24 cellular contexts compared by ENCODE assay signal in genomic region chr9:5448461-5448860, GRCh38. TPM values are rescaled to one million over a fixed set of nuclear protein-coding genes. Genes with fewer than 3 reads are reported as not detected.
DNase-seq lines count a peak whose midpoint lies in the region; ATAC-seq and TF ChIP-seq lines count a peak whose summit lies in the region.
"Had no signal": no experiment of that assay in that cellular context is flagged by ENCODE, and none has a peak within 500 bp of the region (broad histone marks: within the 10 kb centered on the region; RNA-seq: fewer than 3 reads in every experiment).

No MANE protein-coding gene starts in this region.

- DNase-seq in T-helper 1 cell (no peak), RKO (ENCODE audit: low spot score) (peak; percentile 26), dermis blood vessel endothelial cell (no peak), CD1c-positive myeloid dendritic cell (ENCODE audit: extremely low spot score) (no peak)
- DNase-seq in CD8-positive, alpha-beta T cell, result no peak
- DNase-seq in effector memory CD8-positive, alpha-beta T cell, result no peak
- DNase-seq: 8988T; activated gamma-delta T cell; central memory CD4-positive, alpha-beta T cell; erythroblast; foreskin keratinocyte; islet precursor cell; MM.1S; NCI-H146; NCI-H2171 treated with DMSO at 0.1 percent for 48 hours; NCI-H774; SJCRH30; stimulated activated CD4-positive, alpha-beta T cell treated with anti-CD3 and anti-CD28 coated beads, Interleukin-4, amount 100 ng/mL, for 24 hours had no signal

- no peak for TF ChIP-seq CTCF in CD8-positive, alpha-beta T cell (IDR thresholded peaks at IDR 0.05)

- POLR2A ChIA-PET in CD8-positive, alpha-beta T cell (lab: Charles Lee), result interaction anchor here (1.6 to 3.6 kb wide), 2 partner anchors 11 to 14 kb away, joined by 3 to 35 read pairs; partner anchors contain the start of gene PLGRKT

- H3K9me3 ChIP-seq in CD8-positive, alpha-beta T cell (ENCODE audit: low read length), result no peaks in the 10 kb centered on the region
- H3K9me3 ChIP-seq: ascending aorta, SJCRH30 had no signal

- no peak overlapping the region for H3K4me3 ChIP-seq in CD8-positive, alpha-beta T cell (ENCODE audit: low read depth, low read length)
- H3K4me3 ChIP-seq: GM23338, lung, SJCRH30 had no signal

- peaks cover 17% of the 10 kb centered on the region for H3K4me1 ChIP-seq in CD8-positive, alpha-beta T cell (ENCODE audit: insufficient read depth, low read length)
- H3K4me1 ChIP-seq: SJCRH30 had no signal

- no peaks in the 10 kb centered on the region for H3K27me3 Mint-ChIP-seq in T-helper 1 cell treated with Interleukin-12 subunit alpha and Interleukin-12 subunit beta and Interleukin-4 antibody, amounts not matched to agents 30 μg/mL and 1 μg/mL, for 36 hours (ENCODE audit: low read depth)
- no peaks in the 10 kb centered on the region for H3K27me3 Mint-ChIP-seq in CD8-positive, alpha-beta T cell (ENCODE audit: low read depth)
- H3K27me3 Mint-ChIP-seq in effector memory CD8-positive, alpha-beta T cell, result no peaks in the 10 kb centered on the region
- H3K27me3 Mint-ChIP-seq: B cell had no signal

- no peak for ATAC-seq in CD8-positive, alpha-beta T cell
- ATAC-seq in effector memory CD8-positive, alpha-beta T cell (replicated peaks), result no peak
- no peak for ATAC-seq in HG03135 (IDR thresholded peaks at IDR 0.05; ENCODE audit: unreplicated experiment)
- ATAC-seq: foreskin keratinocyte, GM23338 had no signal

- H3K4me1 Mint-ChIP-seq in T-helper 1 cell treated with Interleukin-12 subunit alpha and Interleukin-12 subunit beta and Interleukin-4 antibody, amounts not matched to agents 30 μg/mL and 1 μg/mL, for 36 hours (ENCODE audit: low read depth), result peaks cover 51% of the 10 kb centered on the region
- H3K4me1 Mint-ChIP-seq in CD8-positive, alpha-beta T cell (ENCODE audit: low read depth), result peaks cover 46% of the 10 kb centered on the region
- H3K4me1 Mint-ChIP-seq in effector memory CD8-positive, alpha-beta T cell (ENCODE audit: low read depth in 2 of 2), result peaks cover 31% of the 10 kb centered on the region in 2 donors

- H3K27ac Mint-ChIP-seq in T-helper 1 cell treated with Interleukin-12 subunit alpha and Interleukin-12 subunit beta and Interleukin-4 antibody, amounts not matched to agents 30 μg/mL and 1 μg/mL, for 36 hours, result peak overlapping the region; percentile 52
- peak overlapping the region; percentile 33 for H3K27ac Mint-ChIP-seq in CD8-positive, alpha-beta T cell
- H3K27ac Mint-ChIP-seq in effector memory CD8-positive, alpha-beta T cell, result peak overlapping the region; percentile 96 to 99
- H3K27ac Mint-ChIP-seq: B cell, GM23338 had no signal

- intact Hi-C loops in CD8-positive, alpha-beta T cell (cut with DNase I, micrococcal nuclease), result loop anchor here in 1 of 2 experiments (10.0 kb wide), 2 partner anchors 556 to 1924 kb away; partner anchors contain the start of gene RFX3

- H3K36me3 ChIP-seq in CD8-positive, alpha-beta T cell (ENCODE audit: insufficient read depth, low read length), result no peaks in the 10 kb centered on the region
- H3K36me3 ChIP-seq: ascending aorta, SJCRH30 had no signal

- peaks cover 15% of the 10 kb centered on the region for H3K36me3 Mint-ChIP-seq in T-helper 1 cell treated with Interleukin-12 subunit alpha and Interleukin-12 subunit beta and Interleukin-4 antibody, amounts not matched to agents 30 μg/mL and 1 μg/mL, for 36 hours (ENCODE audit: low read depth)
- H3K36me3 Mint-ChIP-seq in CD8-positive, alpha-beta T cell, result peaks cover 2% of the 10 kb centered on the region
- peaks cover 4% of the 10 kb centered on the region for H3K36me3 Mint-ChIP-seq in effector memory CD8-positive, alpha-beta T cell (ENCODE audit: insufficient read depth)

- no peak overlapping the region for H3K27ac ChIP-seq in CD8-positive, alpha-beta T cell (ENCODE audit: low read depth, low read length)
- H3K27ac ChIP-seq: foreskin keratinocyte, SJCRH30 had no signal

- CTCF ChIA-PET in CD8-positive, alpha-beta T cell (lab: Charles Lee), result interaction anchor here (1.4 to 3.9 kb wide), 3 partner anchors 8 to 261 kb away, joined by 5 to 86 read pairs (median 30); partner anchors contain the start of gene INSL6

- peak overlapping the region; percentile 2 for H3K4me3 Mint-ChIP-seq in T-helper 1 cell treated with Interleukin-12 subunit alpha and Interleukin-12 subunit beta and Interleukin-4 antibody, amounts not matched to agents 30 μg/mL and 1 μg/mL, for 36 hours
- peak overlapping the region; percentile 1 for H3K4me3 Mint-ChIP-seq in CD8-positive, alpha-beta T cell
- H3K4me3 Mint-ChIP-seq in effector memory CD8-positive, alpha-beta T cell, result peak overlapping the region in 1 of 2 donors; percentile 91
- H3K4me3 Mint-ChIP-seq: GM23338 had no signal

- peaks cover 4% of the 10 kb centered on the region for H3K9me3 Mint-ChIP-seq in T-helper 1 cell treated with Interleukin-12 subunit alpha and Interleukin-12 subunit beta and Interleukin-4 antibody, amounts not matched to agents 30 μg/mL and 1 μg/mL, for 36 hours
- H3K9me3 Mint-ChIP-seq in CD8-positive, alpha-beta T cell, result no peaks in the 10 kb centered on the region
- H3K9me3 Mint-ChIP-seq in effector memory CD8-positive, alpha-beta T cell, result no peaks in the 10 kb centered on the region
- H3K9me3 Mint-ChIP-seq: GM23338 had no signal

- H3K27me3 ChIP-seq in CD8-positive, alpha-beta T cell (ENCODE audit: insufficient read depth, low read length), result no peaks in the 10 kb centered on the region
- H3K27me3 ChIP-seq: ascending aorta, foreskin keratinocyte, SJCRH30 had no signal

RNA-seq across cellular contexts. Expression of gene CD274, which starts 1.9 kb away (rescaled TPM):
- 1 to 10 TPM; 3.4 to 3.7 TPM for total RNA-seq in CD8-positive, alpha-beta T cell
- 12.7 and 17.7 TPM in 2 replicates for total RNA-seq in dermis blood vessel endothelial cell
- total RNA-seq: GM23338 had no signal

RNA-seq across cellular contexts. Expression of gene PLGRKT, which starts 10.7 kb away (rescaled TPM):
- total RNA-seq in CD8-positive, alpha-beta T cell, result 10 to 100 TPM; 10.1 to 12.8 TPM
- total RNA-seq in dermis blood vessel endothelial cell, result 6.3 and 7.0 TPM in 2 replicates
- total RNA-seq: ascending aorta had no signal

Comparison
In these comparisons a context has a peak if more than half of its experiments do, and no peak if none do; other contexts are left out.
1. H3K27ac Mint-ChIP-seq: peak in every context shown above with its lines; median percentile 98 in effector memory CD8-positive, alpha-beta T cell; 52 in T-helper 1 cell treated with Interleukin-12 subunit alpha and Interleukin-12 subunit beta and Interleukin-4 antibody, amounts not matched to agents 30 μg/mL and 1 μg/mL, for 36 hours; 33 in CD8-positive, alpha-beta T cell.